ENCODE assay signal across 14 cellular contexts in genomic region chr13:104937881-104938280, GRCh38.
DNase-seq lines count a peak whose midpoint lies in the region; ATAC-seq, FAIRE-seq and TF ChIP-seq lines count a peak whose summit lies in the region.
"Had no signal": no experiment of that assay in that cellular context is flagged by ENCODE, and none has a peak within 500 bp of the region (broad histone marks: within the 10 kb centered on the region; RNA-seq: fewer than 3 reads in every experiment).

No MANE protein-coding gene starts in this region.

- intact Hi-C loops in PC-3 (cut with micrococcal nuclease), result no loop called here

- CTCF ChIA-PET in PC-3 (lab: Charles Lee), result no interaction called here

- no peak overlapping the region for H3K4me3 ChIP-seq in PC-3 (ENCODE audit: low read length)
- H3K4me3 ChIP-seq in brain microvascular endothelial cell (ENCODE audit: low read depth, low read length), result no peak overlapping the region

- no peaks in the 10 kb centered on the region for H3K9me3 ChIP-seq in PC-3 (ENCODE audit: low read length)

- TF ChIP-seq CTCF in PC-3 (conservative IDR thresholded peaks at IDR 0.05; ENCODE audit: low read depth, low read length), result no peak
- TF ChIP-seq CTCF in brain microvascular endothelial cell (IDR thresholded peaks at IDR 0.05; ENCODE audit: low read depth, low read length, missing control alignments), result no peak

- H2AFZ ChIP-seq in PC-3 (ENCODE audit: low read length), result 0 out of 2 replicates have a peak overlapping the region, but pooled peaks have one; percentile 13

- no peaks in the 10 kb centered on the region for H3F3A ChIP-seq in PC-3 (ENCODE audit: low read length, unreplicated experiment)

- H3K27me3 ChIP-seq in PC-3 (ENCODE audit: low read length), result no peaks in the 10 kb centered on the region
- no peaks in the 10 kb centered on the region for H3K27me3 ChIP-seq in brain microvascular endothelial cell (replicated peaks)

- POLR2A ChIA-PET in PC-3 (lab: Charles Lee; ENCODE audit: unreplicated experiment), result no interaction called here

- H3K4me1 ChIP-seq in PC-3 (ENCODE audit: insufficient read depth, low read length), result no peaks in the 10 kb centered on the region

- no peaks in the 10 kb centered on the region for H4K20me1 ChIP-seq in PC-3 (ENCODE audit: low read length)

- no peaks in the 10 kb centered on the region for H3K9me2 ChIP-seq in PC-3 (replicated peaks; ENCODE audit: low read length)

- H3K4me2 ChIP-seq in PC-3 (ENCODE audit: low read length), result no peak overlapping the region

- FAIRE-seq in H54 (lab: Jason Lieb, UNC), result peak; percentile 74

- H3K36me3 ChIP-seq in PC-3 (ENCODE audit: low read depth, low read length) (no peaks in the 10 kb centered on the region), brain microvascular endothelial cell (replicated peaks) (no peaks in the 10 kb centered on the region)

- TF ChIP-seq POLR2A in H54 (IDR thresholded peaks at IDR 0.05; ENCODE audit: low read depth, low read length), result no peak

- DNase-seq in H54 (ENCODE audit: insufficient read length, low spot score), result no peak
- DNase-seq in PC-3, result no peak
- DNase-seq in brain microvascular endothelial cell, result peak; percentile 20
- peak; percentile 29 for DNase-seq in renal cortical epithelial cell (ENCODE audit: low read depth)
- no peak for DNase-seq in foreskin melanocyte
- no peak for DNase-seq in NOMO-1 treated with dmso at 0.1 percent for 144 hours (lab: John Stamatoyannopoulos, UW; ENCODE audit: unreplicated experiment)
- DNase-seq in GM19240 (ENCODE audit: insufficient read length, low spot score), result no peak
- DNase-seq: CD4-positive, CD25-positive, alpha-beta regulatory T cell; Kasumi-1; NCI-H1436 treated with DMSO at 0.1 percent for 48 hours; NCI-H2081 treated with DMSO at 0.1 percent for 48 hours; NCI-H524; SHP77; T-helper 17 cell had no signal

- no peaks in the 10 kb centered on the region for H3K79me2 ChIP-seq in PC-3 (ENCODE audit: low read length)

- no peak overlapping the region for H3K9ac ChIP-seq in PC-3 (ENCODE audit: low read length)

- in situ Hi-C loops in brain microvascular endothelial cell (cut with HindIII; ENCODE audit: low pct_ligation_motif_present, low sequenced_read_pairs), result no loop called here

- BruUV-seq in PC-3 (replicated peaks; lab: Mats Ljungman, UMichigan), result no TSS peak

- ATAC-seq in PC-3, result no peak
- ATAC-seq: T-helper 17 cell had no signal

- H3K27ac ChIP-seq in PC-3 (ENCODE audit: low read length), result no peak overlapping the region
- H3K27ac ChIP-seq in brain microvascular endothelial cell, result no peak overlapping the region

Comparison
In these comparisons a context has a peak if more than half of its experiments do, and no peak if none do; other contexts are left out.
1. DNase-seq: peak in brain microvascular endothelial cell (single experiment) and renal cortical epithelial cell (single experiment); none in H54 (single experiment), PC-3 (single experiment), foreskin melanocyte (single experiment), NOMO-1 treated with dmso at 0.1 percent for 144 hours (single experiment) and GM19240 (single experiment).